In the genomic region with DNA sequence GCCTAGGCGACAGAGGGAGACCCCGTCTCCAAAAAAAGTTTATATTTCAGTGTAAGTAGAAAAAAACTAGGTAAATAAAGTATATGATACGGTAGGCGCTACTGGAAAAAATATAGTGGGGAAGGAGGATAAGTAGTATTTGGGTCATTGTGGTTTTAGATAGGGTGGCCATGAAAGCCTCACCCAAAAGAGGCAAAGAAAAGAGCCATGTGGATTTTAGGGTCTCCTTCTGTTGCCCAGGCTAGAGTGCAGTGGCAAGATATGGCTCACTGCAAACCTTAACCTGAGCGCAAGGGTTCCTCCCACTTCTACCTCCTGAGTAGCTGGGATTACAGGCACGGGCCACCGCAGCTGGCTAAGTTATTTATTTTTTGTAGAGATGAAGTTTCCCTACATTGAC, we compare ENCODE assay signal across 8 cellular contexts.
"Had no signal": no experiment of that assay in that cellular context is flagged by ENCODE, and none has a peak within 500 bp of the region (broad histone marks: within the 10 kb centered on the region; RNA-seq: fewer than 3 reads in every experiment).

No MANE protein-coding gene starts in this region.

- H3K9ac ChIP-seq: GM23248 had no signal

- H3K9me3 ChIP-seq: HAP-1 had no signal

- H3K4me1 ChIP-seq: HAP-1 had no signal

- H3K36me3 ChIP-seq: HAP-1 had no signal

- H2AFZ ChIP-seq: GM23248 had no signal

- FAIRE-seq: HepG2 had no signal

- H3K4me3 ChIP-seq: GM23248, HAP-1 had no signal

- ATAC-seq: HCT116, HepG2 had no signal

- DNase-seq: GM23248, GOT3, H7, HFFc6 had no signal

- H3K27ac ChIP-seq: GM23248, HL-60 had no signal
